1 cellular context compared by ENCODE assay signal in genomic region chr6:14092861-14093789, GRCh38.
TF ChIP-seq lines count a peak whose summit lies in the region.

No MANE protein-coding gene starts in this region.

TF ChIP-seq in GM12878, 131 proteins besides CTCF, POLR2A, EP300 and RAD21 (continued from another document):
- TF ChIP-seq ZNF592 (IDR thresholded peaks at IDR 0.05) (peak; percentile 10; the same call in 1 of the 2 replicates), ZBTB4 (CRISPR knock-in tag; IDR thresholded peaks at IDR 0.05) (no peak), RAD51 (IDR thresholded peaks at IDR 0.05) (peak; percentile 23; the same call in 1 of the 2 replicates), SMARCA5 (IDR thresholded peaks at IDR 0.05) (0 out of 2 replicates have a peak, but pooled peaks have one; percentile 21)
TF ChIP-seq in GM12878: peak in this region for 3.
